11 cellular contexts compared by ENCODE assay signal in genomic region chr17:45294506-45294905, GRCh38. TPM values are rescaled to one million over a fixed set of nuclear protein-coding genes. Genes with fewer than 3 reads are reported as not detected.
DNase-seq lines count a peak whose midpoint lies in the region; ATAC-seq and TF ChIP-seq lines count a peak whose summit lies in the region.
"Had no signal": no experiment of that assay in that cellular context is flagged by ENCODE, and none has a peak within 500 bp of the region (broad histone marks: within the 10 kb centered on the region; RNA-seq: fewer than 3 reads in every experiment).

No MANE protein-coding gene starts in this region.

- no peaks in the 10 kb centered on the region for H3K9me3 Mint-ChIP-seq in activated CD4-positive, alpha-beta T cell treated with anti-CD3 and anti-CD28 coated beads, Interleukin-2, amount 10 ng/mL, durations not matched to agents 7 days and 5 days
- no peaks in the 10 kb centered on the region for H3K9me3 Mint-ChIP-seq in brain

- H3K4me1 ChIP-seq in left lung (peaks cover 56 to 99% of the 10 kb centered on the region in 2 donors), tibial artery (peaks cover 0 to 81% (median 59%) of the 10 kb centered on the region in 4 donors)

- H3K36me3 Mint-ChIP-seq in activated CD4-positive, alpha-beta T cell treated with anti-CD3 and anti-CD28 coated beads, Interleukin-2, amount 10 ng/mL, durations not matched to agents 7 days and 5 days (ENCODE audit: low read depth): peaks cover 56% of the 10 kb centered on the region
- peaks cover 14% of the 10 kb centered on the region for H3K36me3 Mint-ChIP-seq in brain

- H3K4me3 ChIP-seq in left lung: no peak overlapping the region
- H3K4me3 ChIP-seq in tibial artery: no peak overlapping the region

- H3K27me3 ChIP-seq in left lung (no peaks in the 10 kb centered on the region), tibial artery (no peaks in the 10 kb centered on the region)
- H3K27me3 ChIP-seq: BE2C had no signal

- intact Hi-C loops in left lung (cut with DNase I) (no loop called here), tibial artery (cut with DNase I; ENCODE audit: low total_unique reads) (no loop called here)

- peak overlapping the region; percentile 19 for H3K27ac Mint-ChIP-seq in activated CD4-positive, alpha-beta T cell treated with anti-CD3 and anti-CD28 coated beads, Interleukin-2, amount 10 ng/mL, durations not matched to agents 7 days and 5 days
- peak overlapping the region in 4 of 5 experiments; percentile 91 to 99 (median 98) for H3K27ac Mint-ChIP-seq in brain

- H3K9me3 ChIP-seq in left lung: no peaks in the 10 kb centered on the region
- H3K9me3 ChIP-seq in tibial artery: no peaks in the 10 kb centered on the region
- H3K9me3 ChIP-seq: BE2C had no signal

- H3K4me1 Mint-ChIP-seq in activated CD4-positive, alpha-beta T cell treated with anti-CD3 and anti-CD28 coated beads, Interleukin-2, amount 10 ng/mL, durations not matched to agents 7 days and 5 days: peaks cover 89% of the 10 kb centered on the region
- H3K4me1 Mint-ChIP-seq in brain: peaks cover 95% of the 10 kb centered on the region

- H3K27me3 Mint-ChIP-seq in activated CD4-positive, alpha-beta T cell treated with anti-CD3 and anti-CD28 coated beads, Interleukin-2, amount 10 ng/mL, durations not matched to agents 7 days and 5 days: no peaks in the 10 kb centered on the region
- peaks cover 3% of the 10 kb centered on the region for H3K27me3 Mint-ChIP-seq in brain
- H3K27me3 Mint-ChIP-seq: activated CD4-positive, alpha-beta T cell treated with anti-CD3 and anti-CD28 coated beads for 36 hours had no signal

- H3K36me3 ChIP-seq in left lung (peaks cover 0 to 7% of the 10 kb centered on the region in 2 donors), tibial artery (peaks cover 0 to 11% (median 8%) of the 10 kb centered on the region in 3 donors)

- no peak overlapping the region for H3K4me3 Mint-ChIP-seq in activated CD4-positive, alpha-beta T cell treated with anti-CD3 and anti-CD28 coated beads, Interleukin-2, amount 10 ng/mL, durations not matched to agents 7 days and 5 days
- peak overlapping the region in 1 of 5 experiments; percentile 44 for H3K4me3 Mint-ChIP-seq in brain
- H3K4me3 Mint-ChIP-seq: activated CD4-positive, alpha-beta T cell treated with anti-CD3 and anti-CD28 coated beads for 36 hours had no signal

- TF ChIP-seq CTCF in brain (conservative IDR thresholded peaks at IDR 0.05) (no peak), left lung (IDR thresholded peaks at IDR 0.05) (no peak), tibial artery (IDR thresholded peaks at IDR 0.05) (peak in 1 of 2 experiments; percentile 12)

- H3K27ac ChIP-seq in left lung (peak overlapping the region; percentile 73 to 85), tibial artery (peak overlapping the region; percentile 71 to 78)

- no peak for DNase-seq in activated CD4-positive, alpha-beta T cell treated with anti-CD3 and anti-CD28 coated beads, Interleukin-2, amount 10 ng/mL, durations not matched to agents 7 days and 5 days
- no peak for DNase-seq in activated CD4-positive, alpha-beta T cell treated with anti-CD3 and anti-CD28 coated beads for 4 hours
- DNase-seq in left lung (peak in 1 of 2 donors; percentile 70), tibial artery (peak in 1 of 2 donors; percentile 79), ecto neural progenitor cell (ENCODE audit: low spot score) (no peak)
- DNase-seq: activated CD4-positive, alpha-beta T cell treated with anti-CD3 and anti-CD28 coated beads for 36 hours; BE2C; MV-4-11 had no signal

- ATAC-seq in left lung: peak; percentile 59
- ATAC-seq in GM21526 (IDR thresholded peaks at IDR 0.05; ENCODE audit: low FRiP score, unreplicated experiment): no peak
- ATAC-seq in GM19455 (IDR thresholded peaks at IDR 0.05; ENCODE audit: unreplicated experiment): no peak

- POLR2A ChIA-PET in activated CD4-positive, alpha-beta T cell treated with anti-CD3 and anti-CD28 coated beads, Interleukin-2, amount 10 ng/mL, durations not matched to agents 7 days and 5 days (lab: Charles Lee): no interaction called here

- CTCF ChIA-PET in activated CD4-positive, alpha-beta T cell treated with anti-CD3 and anti-CD28 coated beads, Interleukin-2, amount 10 ng/mL, durations not matched to agents 7 days and 5 days (lab: Charles Lee): interaction anchor here (0.6 to 2.4 kb wide), 6 partner anchors 11 to 1770 kb away, joined by 3 to 6 read pairs (median 3); no protein-coding TSS in a partner anchor

RNA-seq across cellular contexts. Expression of gene MAP3K14, which starts 22.3 kb away (rescaled TPM):
- total RNA-seq in activated CD4-positive, alpha-beta T cell treated with anti-CD3 and anti-CD28 coated beads, Interleukin-2, amount 10 ng/mL, durations not matched to agents 7 days and 5 days: 10 to 100 TPM; 25.8 to 26.0 TPM
- 6.8 TPM for polyA plus RNA-seq in brain (ENCODE audit: insufficient read depth, low read depth, low replicate concordance)
- 10 to 100 TPM; 11.3 to 13.1 TPM for total RNA-seq in left lung

RNA-seq across cellular contexts. Expression of gene SPATA32, which starts 32.6 kb away (rescaled TPM):
- total RNA-seq in activated CD4-positive, alpha-beta T cell treated with anti-CD3 and anti-CD28 coated beads, Interleukin-2, amount 10 ng/mL, durations not matched to agents 7 days and 5 days: under 1 TPM; 0.27 to 0.67 TPM
- polyA plus RNA-seq in brain (ENCODE audit: insufficient read depth, low read depth, low replicate concordance): not detected
- not detected for total RNA-seq in left lung
